In genomic region chr2:118431188-118431562, GRCh38 we compare ENCODE assay signal across 13 cellular contexts.
DNase-seq lines count a peak whose midpoint lies in the region; ATAC-seq and TF ChIP-seq lines count a peak whose summit lies in the region.
"Had no signal": no experiment of that assay in that cellular context is flagged by ENCODE, and none has a peak within 500 bp of the region (broad histone marks: within the 10 kb centered on the region; RNA-seq: fewer than 3 reads in every experiment).

No MANE protein-coding gene starts in this region.

- intact Hi-C loops in left ventricle myocardium superior (cut with micrococcal nuclease) = no loop called here
- intact Hi-C loops in tibial artery (cut with DNase I; ENCODE audit: low total_unique reads) = no loop called here

- H3K27me3 ChIP-seq in cardiac muscle cell = no peaks in the 10 kb centered on the region
- H3K27me3 ChIP-seq in tibial artery = no peaks in the 10 kb centered on the region
- H3K27me3 ChIP-seq: BE2C had no signal

- DNase-seq in cardiac muscle cell (ENCODE audit: low read depth in 1 of 2, low spot score in 1 of 2) (peak; percentile 13 to 20), left ventricle myocardium superior (no peak), RKO (ENCODE audit: low spot score) (peak; percentile 3), epithelial cell of proximal tubule (ENCODE audit: low read depth) (no peak), cerebellum (ENCODE audit: low spot score) (no peak), tibial artery (no peak)
- DNase-seq in activated T-cell treated with anti-CD3 and anti-CD28 coated beads, Interleukin-2, amount 50 U/mL, for 24 hours = no peak
- DNase-seq: activated naive CD4-positive, alpha-beta T cell treated with anti-CD3 and anti-CD28 coated beads for 36 hours; BE2C; IMR-90; NCI-H2171; posterior cingulate gyrus had no signal

- H3K27ac Mint-ChIP-seq in activated T-cell treated with anti-CD3 and anti-CD28 coated beads, Interleukin-2, amount 50 U/mL, for 24 hours = no peak overlapping the region
- H3K27ac Mint-ChIP-seq: activated naive CD4-positive, alpha-beta T cell treated with anti-CD3 and anti-CD28 coated beads for 36 hours had no signal

- H3K4me1 Mint-ChIP-seq in activated T-cell treated with anti-CD3 and anti-CD28 coated beads, Interleukin-2, amount 50 U/mL, for 24 hours (ENCODE audit: low read depth) = no peaks in the 10 kb centered on the region

- H3K9me3 ChIP-seq in cardiac muscle cell (ENCODE audit: low read depth) (no peaks in the 10 kb centered on the region), tibial artery (peaks cover 0 to 8% (median 0%) of the 10 kb centered on the region in 3 donors)
- H3K9me3 ChIP-seq: BE2C had no signal

- H3K4me3 Mint-ChIP-seq in activated T-cell treated with anti-CD3 and anti-CD28 coated beads, Interleukin-2, amount 50 U/mL, for 24 hours = no peak overlapping the region
- H3K4me3 Mint-ChIP-seq: activated naive CD4-positive, alpha-beta T cell treated with anti-CD3 and anti-CD28 coated beads for 36 hours had no signal

- no peaks in the 10 kb centered on the region for H3K9me3 Mint-ChIP-seq in activated T-cell treated with anti-CD3 and anti-CD28 coated beads, Interleukin-2, amount 50 U/mL, for 24 hours
- H3K9me3 Mint-ChIP-seq: activated naive CD4-positive, alpha-beta T cell treated with anti-CD3 and anti-CD28 coated beads for 36 hours had no signal

- H3K36me3 ChIP-seq in cardiac muscle cell (no peaks in the 10 kb centered on the region), tibial artery (no peaks in the 10 kb centered on the region)
- H3K36me3 ChIP-seq: BE2C had no signal

- H3K4me3 ChIP-seq in cardiac muscle cell (no peak overlapping the region), epithelial cell of proximal tubule (ENCODE audit: low read depth, low read length) (no peak overlapping the region), tibial artery (no peak overlapping the region)

- ATAC-seq in left ventricle myocardium superior (no peak), GM21423 (IDR thresholded peaks at IDR 0.05; ENCODE audit: unreplicated experiment) (no peak)

- TF ChIP-seq CTCF in cardiac muscle cell (IDR thresholded peaks at IDR 0.05; ENCODE audit: low read depth, low read length) (peak; percentile 22), epithelial cell of proximal tubule (conservative IDR thresholded peaks at IDR 0.05; ENCODE audit: low read depth, low read length) (peak; percentile 15), tibial artery (IDR thresholded peaks at IDR 0.05) (no peak)

- H3K36me3 Mint-ChIP-seq in activated T-cell treated with anti-CD3 and anti-CD28 coated beads, Interleukin-2, amount 50 U/mL, for 24 hours (ENCODE audit: low read depth) = no peaks in the 10 kb centered on the region

- no peak overlapping the region for H3K27ac ChIP-seq in cardiac muscle cell
- no peak overlapping the region for H3K27ac ChIP-seq in tibial artery

- H3K27me3 Mint-ChIP-seq in activated T-cell treated with anti-CD3 and anti-CD28 coated beads, Interleukin-2, amount 50 U/mL, for 24 hours = peaks cover 16% of the 10 kb centered on the region

- H3K4me1 ChIP-seq in cardiac muscle cell (ENCODE audit: low read depth) (no peaks in the 10 kb centered on the region), tibial artery (no peaks in the 10 kb centered on the region)
- H3K4me1 ChIP-seq: BE2C had no signal

Comparison
In these comparisons a context has a peak if more than half of its experiments do, and no peak if none do; other contexts are left out.
1. DNase-seq: peak in cardiac muscle cell (2 of 2) and RKO (single experiment); none in left ventricle myocardium superior (single experiment), epithelial cell of proximal tubule (single experiment), activated T-cell treated with anti-CD3 and anti-CD28 coated beads, Interleukin-2, amount 50 U/mL, for 24 hours (single experiment), cerebellum (single experiment) and tibial artery (0 of 2).
2. CTCF ChIP-seq: peak in cardiac muscle cell (single experiment) and epithelial cell of proximal tubule (single experiment); none in tibial artery (0 of 2).